Comparison of ENCODE assay signal across 8 cellular contexts in the genomic region with DNA sequence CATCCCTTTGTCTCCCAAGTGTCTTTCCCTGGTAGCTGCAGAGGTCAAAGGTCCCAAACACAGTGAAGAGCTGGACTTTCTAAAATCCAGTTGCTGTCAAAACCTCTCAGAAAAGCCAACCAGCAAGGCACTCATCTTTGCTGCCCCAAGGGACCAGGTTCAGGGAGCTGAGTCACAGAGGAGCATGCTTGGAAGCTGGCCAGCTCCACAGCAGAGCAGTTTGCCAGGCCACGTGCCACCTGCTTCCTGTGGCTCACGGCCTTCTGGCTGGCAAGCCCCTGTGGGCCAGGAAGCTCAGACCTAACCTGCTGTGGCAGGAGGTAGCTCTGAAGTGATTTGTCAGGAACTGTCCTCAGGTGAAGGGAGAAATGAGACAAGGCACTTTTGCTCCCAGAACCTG. TPM values are rescaled to one million over a fixed set of nuclear protein-coding genes. Genes with fewer than 3 reads are reported as not detected.
DNase-seq lines count a peak whose midpoint lies in the region; ATAC-seq, FAIRE-seq and TF ChIP-seq lines count a peak whose summit lies in the region.

No MANE protein-coding gene starts in this region.

- CTCF ChIA-PET in HepG2 (lab: Yijun Ruan, JAX; ENCODE audit: low intra/inter-chr PET ratio, low total read pairs), result interaction anchor here (3.9 kb wide), 1 partner anchor 52 kb away, joined by 45 read pairs; no protein-coding TSS in a partner anchor
- CTCF ChIA-PET in Panc1 (lab: Charles Lee), result interaction anchor here (2.8 kb wide), 1 partner anchor 52 kb away, joined by 17 read pairs; no protein-coding TSS in a partner anchor

- TF ChIP-seq RAD21 in liver (IDR thresholded peaks at IDR 0.05) (peak; percentile 10 to 13), HepG2 (CRISPR knock-in tag; IDR thresholded peaks at IDR 0.05) (no peak)

- TF ChIP-seq EP300 in HepG2 (IDR thresholded peaks at IDR 0.05; ENCODE audit: low read depth in 2 of 2, low read length in 2 of 2), result no peak
- TF ChIP-seq EP300 in HepG2 (CRISPR knock-in tag; IDR thresholded peaks at IDR 0.05; ENCODE audit: borderline replicate concordance), result no peak

- in situ Hi-C loops in HepG2 (cut with HindIII; ENCODE audit: extremely low pct_ligation_motif_present, low pct_unique_long_range_greater_than_20kb), result loop anchor here (5.0 to 10.0 kb wide), 2 partner anchors 51 to 239 kb away; no protein-coding TSS in a partner anchor
- in situ Hi-C loops in Panc1 (cut with HindIII; ENCODE audit: low pct_unique_long_range_greater_than_20kb, low sequenced_read_pairs), result no loop called here

- H3K27me3 ChIP-seq in liver (ENCODE audit: control insufficient read depth in 4 of 4, insufficient read depth in 4 of 4, low read length in 3 of 4), result no peaks in the 10 kb centered on the region
- H3K27me3 ChIP-seq in HepG2 (ENCODE audit: control insufficient read depth in 1 of 2, insufficient read depth in 2 of 2, low read length in 2 of 2), result no peaks in the 10 kb centered on the region; a peak in 1 of 5 replicates
- H3K27me3 ChIP-seq in Panc1 (ENCODE audit: control insufficient read depth, insufficient read depth, low read length), result no peaks in the 10 kb centered on the region

- H4K20me1 ChIP-seq in HepG2 (ENCODE audit: insufficient read depth, low read length), result no peaks in the 10 kb centered on the region; the same call in 1 of the 2 replicates

- intact Hi-C loops in HepG2 (cut with micrococcal nuclease; ENCODE audit: unreplicated experiment) (no loop called here), Panc1 (cut with micrococcal nuclease; ENCODE audit: unreplicated experiment) (no loop called here), cardiac septum (cut with DNase I) (loop anchor here (2.0 kb wide), 1 partner anchor 527 kb away; a partner anchor contains a TSS)

- H3K36me3 ChIP-seq in liver (ENCODE audit: control insufficient read depth in 4 of 4, insufficient read depth in 3 of 4, low read depth in 1 of 4, low read length in 3 of 4), result peaks cover 0 to 36% (median 27%) of the 10 kb centered on the region in 4 donors
- H3K36me3 ChIP-seq in HepG2 (replicated peaks in 1 of 2; ENCODE audit: control insufficient read depth in 1 of 2, insufficient read depth in 2 of 2, low read length in 2 of 2), result peaks cover 20 to 55% of the 10 kb centered on the region in 2 experiments
- H3K36me3 ChIP-seq in Panc1 (ENCODE audit: control insufficient read depth, insufficient read depth, low read length), result peaks cover 30% of the 10 kb centered on the region

- H3K27ac ChIP-seq in liver (ENCODE audit: low read depth in 1 of 2, low read length in 2 of 2) (peak overlapping the region; percentile 22 to 50), HepG2 (ENCODE audit: extremely low read length, insufficient read depth, low read length) (no peak overlapping the region), Panc1 (ENCODE audit: low read length) (peak overlapping the region; percentile 39; the same call in 1 of the 2 replicates)

- H3K9me3 ChIP-seq in liver (ENCODE audit: control insufficient read depth in 4 of 4, low read length in 3 of 4) (no peaks in the 10 kb centered on the region), HepG2 (ENCODE audit: low read length) (no peaks in the 10 kb centered on the region), Panc1 (ENCODE audit: control insufficient read depth, insufficient read depth, low read depth, low read length) (no peaks in the 10 kb centered on the region)

- no peak overlapping the region for H3K9ac ChIP-seq in liver (ENCODE audit: low read depth in 1 of 2, low read length in 2 of 2)
- no peak overlapping the region for H3K9ac ChIP-seq in HepG2 (ENCODE audit: insufficient read depth, low read depth, low read length)

- no TSS peak for BruUV-seq in HepG2 (replicated peaks; lab: Mats Ljungman, UMichigan)
- BruUV-seq in Panc1 (replicated peaks; lab: Mats Ljungman, UMichigan), result no TSS peak

- H3K4me1 ChIP-seq in liver (ENCODE audit: control insufficient read depth in 4 of 4, insufficient read depth in 4 of 4, low read length in 3 of 4), result peaks cover 2 to 29% (median 20%) of the 10 kb centered on the region in 4 donors
- peaks cover 7% of the 10 kb centered on the region for H3K4me1 ChIP-seq in HepG2 (ENCODE audit: insufficient read depth, low read length)
- peaks cover 19% of the 10 kb centered on the region for H3K4me1 ChIP-seq in Panc1 (ENCODE audit: control insufficient read depth, insufficient read depth, low read length)

- no peak overlapping the region for H2AFZ ChIP-seq in HepG2 (ENCODE audit: low read length)

- 5% methylated on average over 2 of the region's 2 CpGs for WGBS in liver
- 92% methylated on average over 2 of the region's 2 CpGs for WGBS in HepG2 (ENCODE audit: low lambda C conversion rate)

- ATAC-seq in HepG2, result no peak
- ATAC-seq in Panc1, result no peak
- no peak for ATAC-seq in HG02885 (IDR thresholded peaks at IDR 0.05; ENCODE audit: poor library complexity, unreplicated experiment)
- no peak for ATAC-seq in GM21529 (IDR thresholded peaks at IDR 0.05; ENCODE audit: unreplicated experiment)

- TF ChIP-seq POLR2A in HepG2 (IDR thresholded peaks at IDR 0.05; ENCODE audit: insufficient read depth in 1 of 2, low read depth in 2 of 2, low read length in 2 of 2), result no peak

- no peak for FAIRE-seq in HepG2 (lab: Jason Lieb, UNC)

- no peak for DNase-seq in HepG2 (ENCODE audit: low spot score)
- DNase-seq in Panc1 (ENCODE audit: low read depth, low spot score), result peak; percentile 66
- DNase-seq in activated naive CD4-positive, alpha-beta T cell treated with anti-CD3 and anti-CD28 coated beads, Interleukin-2, amount 50 U/mL, for 16 hours, result peak; percentile 65
- DNase-seq in cardiac septum (ENCODE audit: low spot score), result peak; percentile 85
- DNase-seq in stimulated activated CD4-positive, alpha-beta T cell treated with anti-CD3 and anti-CD28 coated beads, Interleukin-2, amount 100 ng/mL, for 24 hours, result peak; percentile 61

- H3K4me3 ChIP-seq in liver (ENCODE audit: low read depth in 1 of 3, low read length in 3 of 3), result no peak overlapping the region
- no peak overlapping the region for H3K4me3 ChIP-seq in HepG2 (replicated peaks in 1 of 3; ENCODE audit: insufficient read depth in 1 of 3, low read depth in 2 of 3, low read length in 3 of 3)
- no peak overlapping the region for H3K4me3 ChIP-seq in Panc1 (ENCODE audit: low read depth in 2 of 2, low read length in 2 of 2)

- TF ChIP-seq CTCF in liver (IDR thresholded peaks at IDR 0.05; ENCODE audit: low read depth, low read length, missing input control), result no peak
- no peak for TF ChIP-seq CTCF in HepG2 (CRISPR knock-in tag; IDR thresholded peaks at IDR 0.05)
- no peak for TF ChIP-seq CTCF in Panc1 (IDR thresholded peaks at IDR 0.05)

- H3K79me2 ChIP-seq in HepG2 (ENCODE audit: insufficient read depth, low read length), result peaks cover 18% of the 10 kb centered on the region

- no peak overlapping the region for H3K4me2 ChIP-seq in HepG2 (ENCODE audit: low read depth, low read length)

- POLR2A ChIA-PET in HepG2 (lab: Yijun Ruan, JAX) (interaction anchor here (0.5 kb wide), 1 partner anchor 192 kb away, joined by 3 read pairs; no protein-coding TSS in a partner anchor), Panc1 (lab: Charles Lee) (no interaction called here)

RNA-seq across cellular contexts. Expression of a gene that starts 3.6 kb away (rescaled TPM):
- 10 to 100 TPM; 42.3 to 75.6 TPM for total RNA-seq in liver
- 10 to 100 TPM; 52.0 to 85.9 TPM for polyA plus RNA-seq in liver
- total RNA-seq in HepG2 (2016; rRNA removed; fragmentation: Illumina TruSeq; extraction: Trizol), result 107 and 131 TPM in 2 replicates
- total RNA-seq in HepG2 (2016; cell fraction: cytosol; rRNA removed; fragmentation: Illumina TruSeq; extraction: Trizol; ENCODE audit: low read depth), result 132 and 143 TPM in 2 replicates
- 110 and 134 TPM in 2 replicates for total RNA-seq in HepG2 (2016; cell fraction: insoluble cytoplasmic fraction; rRNA removed; fragmentation: Illumina TruSeq; extraction: Trizol)
- total RNA-seq in HepG2 (2016; cell fraction: membrane; rRNA removed; fragmentation: Illumina TruSeq; extraction: Trizol), result 177 and 190 TPM in 2 replicates
- total RNA-seq in HepG2 (2016; cell fraction: nucleus; rRNA removed; fragmentation: Illumina TruSeq; extraction: Trizol), result 57.1 and 61.7 TPM in 2 replicates
- 85.9 and 94.4 TPM in 2 replicates for polyA plus RNA-seq in HepG2 (2011; rRNA removed)
- 52.6 and 73.1 TPM in 2 replicates for polyA plus RNA-seq in HepG2 (2011; cell fraction: cytosol; rRNA removed)
- polyA plus RNA-seq in HepG2 (2011; cell fraction: nucleus; rRNA removed), result 109 and 121 TPM in 2 replicates
- polyA plus RNA-seq in HepG2 (2012), result 68.8 and 75.6 TPM in 2 replicates
- polyA plus RNA-seq in HepG2 (2016; cell fraction: cytosol; fragmentation: Illumina TruSeq; extraction: Trizol; ENCODE audit: low read depth), result 179 and 208 TPM in 2 replicates
- polyA plus RNA-seq in HepG2 (2016; cell fraction: insoluble cytoplasmic fraction; fragmentation: Illumina TruSeq; extraction: Trizol; ENCODE audit: low read depth), result 160 and 163 TPM in 2 replicates
- 188 and 198 TPM in 2 replicates for polyA plus RNA-seq in HepG2 (2016; cell fraction: membrane; fragmentation: Illumina TruSeq; extraction: Trizol; ENCODE audit: low read depth)
- polyA plus RNA-seq in HepG2 (2016; cell fraction: nucleus; fragmentation: Illumina TruSeq; extraction: Trizol; ENCODE audit: insufficient read depth, low read depth), result 121 and 125 TPM in 2 replicates
- polyA minus RNA-seq in HepG2 (2011; rRNA and poly(A)+ RNA removed; ENCODE audit: low replicate concordance), result 27.0 and 56.6 TPM in 2 replicates
- 22.4 and 23.6 TPM in 2 replicates for polyA minus RNA-seq in HepG2 (2011; cell fraction: cytosol; rRNA and poly(A)+ RNA removed)
- polyA minus RNA-seq in HepG2 (2011; cell fraction: nucleus; rRNA and poly(A)+ RNA removed), result 41.3 and 43.5 TPM in 2 replicates
- total RNA-seq in Panc1 (2021; ENCODE audit: unreplicated experiment), result 66.1 TPM
- polyA plus RNA-seq in Panc1 (2012; ENCODE audit: insufficient read length), result 42.5 TPM
- 432 TPM for total RNA-seq in cardiac septum

RNA-seq across cellular contexts. Expression of a gene that starts 5.0 kb away (rescaled TPM):
- total RNA-seq in liver (10 to 100 TPM; 36.6 to 37.1 TPM), HepG2 (2016; rRNA removed; fragmentation: Illumina TruSeq; extraction: Trizol) (60.7 and 69.9 TPM in 2 replicates), Panc1 (2021; ENCODE audit: unreplicated experiment) (55.9 TPM), cardiac septum (29.2 TPM)
- polyA plus RNA-seq in liver (10 to 100 TPM in 1 of 2 donors, 1 to 10 TPM in 1; 5.9 to 10.5 TPM), HepG2 (2011; rRNA removed) (15.3 and 16.1 TPM in 2 replicates)
- 21.9 and 27.2 TPM in 2 replicates for total RNA-seq in HepG2 (2016; cell fraction: cytosol; rRNA removed; fragmentation: Illumina TruSeq; extraction: Trizol; ENCODE audit: low read depth)
- total RNA-seq in HepG2 (2016; cell fraction: insoluble cytoplasmic fraction; rRNA removed; fragmentation: Illumina TruSeq; extraction: Trizol), result 55.9 and 75.2 TPM in 2 replicates
- total RNA-seq in HepG2 (2016; cell fraction: membrane; rRNA removed; fragmentation: Illumina TruSeq; extraction: Trizol), result 19.7 and 22.5 TPM in 2 replicates
- total RNA-seq in HepG2 (2016; cell fraction: nucleus; rRNA removed; fragmentation: Illumina TruSeq; extraction: Trizol), result 77.0 and 82.1 TPM in 2 replicates
- 8.3 and 9.4 TPM in 2 replicates for polyA plus RNA-seq in HepG2 (2011; cell fraction: cytosol; rRNA removed)
- polyA plus RNA-seq in HepG2 (2011; cell fraction: nucleus; rRNA removed), result 27.3 and 39.2 TPM in 2 replicates
- polyA plus RNA-seq in HepG2 (2012), result 26.6 and 31.2 TPM in 2 replicates
- polyA plus RNA-seq in HepG2 (2016; cell fraction: cytosol; fragmentation: Illumina TruSeq; extraction: Trizol; ENCODE audit: low read depth), result 2.3 and 2.5 TPM in 2 replicates
- 35.5 and 40.7 TPM in 2 replicates for polyA plus RNA-seq in HepG2 (2016; cell fraction: insoluble cytoplasmic fraction; fragmentation: Illumina TruSeq; extraction: Trizol; ENCODE audit: low read depth)
- 5.1 and 6.5 TPM in 2 replicates for polyA plus RNA-seq in HepG2 (2016; cell fraction: membrane; fragmentation: Illumina TruSeq; extraction: Trizol; ENCODE audit: low read depth)
- 53.6 and 61.3 TPM in 2 replicates for polyA plus RNA-seq in HepG2 (2016; cell fraction: nucleus; fragmentation: Illumina TruSeq; extraction: Trizol; ENCODE audit: insufficient read depth, low read depth)
- polyA minus RNA-seq in HepG2 (2011; rRNA and poly(A)+ RNA removed; ENCODE audit: low replicate concordance), result 27.4 and 45.1 TPM in 2 replicates
- 11.9 and 15.4 TPM in 2 replicates for polyA minus RNA-seq in HepG2 (2011; cell fraction: cytosol; rRNA and poly(A)+ RNA removed)
- 155 and 179 TPM in 2 replicates for polyA minus RNA-seq in HepG2 (2011; cell fraction: nucleus; rRNA and poly(A)+ RNA removed)
- 48.9 TPM for polyA plus RNA-seq in Panc1 (2012; ENCODE audit: insufficient read length)

RNA-seq across cellular contexts. Expression of a gene that starts 31.9 kb away (rescaled TPM):
- total RNA-seq in liver (1 to 10 TPM in 1 of 2 donors, under 1 TPM in 1; 0.25 to 2.6 TPM), HepG2 (2016; rRNA removed; fragmentation: Illumina TruSeq; extraction: Trizol) (not detected in 2 replicates), Panc1 (2021; ENCODE audit: unreplicated experiment) (not detected), cardiac septum (3.4 TPM)
- polyA plus RNA-seq in liver (under 1 TPM; 0.14 to 0.51 TPM), HepG2 (2011; rRNA removed) (not detected in 2 replicates)
- total RNA-seq in HepG2 (2016; cell fraction: cytosol; rRNA removed; fragmentation: Illumina TruSeq; extraction: Trizol; ENCODE audit: low read depth), result not detected in 2 replicates
- not detected in 2 replicates for total RNA-seq in HepG2 (2016; cell fraction: insoluble cytoplasmic fraction; rRNA removed; fragmentation: Illumina TruSeq; extraction: Trizol)
- not detected in 2 replicates for total RNA-seq in HepG2 (2016; cell fraction: membrane; rRNA removed; fragmentation: Illumina TruSeq; extraction: Trizol)
- not detected in 2 replicates for total RNA-seq in HepG2 (2016; cell fraction: nucleus; rRNA removed; fragmentation: Illumina TruSeq; extraction: Trizol)
- not detected in 2 replicates for polyA plus RNA-seq in HepG2 (2011; cell fraction: cytosol; rRNA removed)
- not detected in 2 replicates for polyA plus RNA-seq in HepG2 (2011; cell fraction: nucleus; rRNA removed)
- not detected in 2 replicates for polyA plus RNA-seq in HepG2 (2012)
- polyA plus RNA-seq in HepG2 (2016; cell fraction: cytosol; fragmentation: Illumina TruSeq; extraction: Trizol; ENCODE audit: low read depth), result not detected in 2 replicates
- polyA plus RNA-seq in HepG2 (2016; cell fraction: insoluble cytoplasmic fraction; fragmentation: Illumina TruSeq; extraction: Trizol; ENCODE audit: low read depth), result not detected in 2 replicates
- not detected in 2 replicates for polyA plus RNA-seq in HepG2 (2016; cell fraction: membrane; fragmentation: Illumina TruSeq; extraction: Trizol; ENCODE audit: low read depth)
- not detected in 2 replicates for polyA plus RNA-seq in HepG2 (2016; cell fraction: nucleus; fragmentation: Illumina TruSeq; extraction: Trizol; ENCODE audit: insufficient read depth, low read depth)
- not detected in 2 replicates for polyA minus RNA-seq in HepG2 (2011; rRNA and poly(A)+ RNA removed; ENCODE audit: low replicate concordance)
- not detected in 2 replicates for polyA minus RNA-seq in HepG2 (2011; cell fraction: cytosol; rRNA and poly(A)+ RNA removed)
- not detected in 2 replicates for polyA minus RNA-seq in HepG2 (2011; cell fraction: nucleus; rRNA and poly(A)+ RNA removed)
- not detected for polyA plus RNA-seq in Panc1 (2012; ENCODE audit: insufficient read length)

RNA-seq across cellular contexts. Expression of a gene that starts 50.9 kb away (rescaled TPM):
- total RNA-seq in liver (10 to 100 TPM in 1 of 2 donors, 1 to 10 TPM in 1; 3.6 to 20.9 TPM), HepG2 (2016; rRNA removed; fragmentation: Illumina TruSeq; extraction: Trizol) (1.1 and 3.0 TPM in 2 replicates), Panc1 (2021; ENCODE audit: unreplicated experiment) (10.1 TPM), cardiac septum (3.8 TPM)
- polyA plus RNA-seq in liver (1 to 10 TPM; 4.1 to 9.0 TPM), HepG2 (2011; rRNA removed) (0.99 and 1.2 TPM in 2 replicates)
- total RNA-seq in HepG2 (2016; cell fraction: cytosol; rRNA removed; fragmentation: Illumina TruSeq; extraction: Trizol; ENCODE audit: low read depth), result 0.35 and 0.71 TPM in 2 replicates
- total RNA-seq in HepG2 (2016; cell fraction: insoluble cytoplasmic fraction; rRNA removed; fragmentation: Illumina TruSeq; extraction: Trizol), result 1.1 and 2.7 TPM in 2 replicates
- total RNA-seq in HepG2 (2016; cell fraction: membrane; rRNA removed; fragmentation: Illumina TruSeq; extraction: Trizol), result 0.96 and 1.4 TPM in 2 replicates
- total RNA-seq in HepG2 (2016; cell fraction: nucleus; rRNA removed; fragmentation: Illumina TruSeq; extraction: Trizol), result 4.3 and 5.0 TPM in 2 replicates
- 1.1 and 1.4 TPM in 2 replicates for polyA plus RNA-seq in HepG2 (2011; cell fraction: cytosol; rRNA removed)
- polyA plus RNA-seq in HepG2 (2011; cell fraction: nucleus; rRNA removed), result 2.7 and 3.4 TPM in 2 replicates
- polyA plus RNA-seq in HepG2 (2012), result 2.5 and 2.6 TPM in 2 replicates
- polyA plus RNA-seq in HepG2 (2016; cell fraction: cytosol; fragmentation: Illumina TruSeq; extraction: Trizol; ENCODE audit: low read depth), result 0.19 and 0.40 TPM in 2 replicates
- 0.85 and 1.5 TPM in 2 replicates for polyA plus RNA-seq in HepG2 (2016; cell fraction: insoluble cytoplasmic fraction; fragmentation: Illumina TruSeq; extraction: Trizol; ENCODE audit: low read depth)
- 0.32 and 0.69 TPM in 2 replicates for polyA plus RNA-seq in HepG2 (2016; cell fraction: membrane; fragmentation: Illumina TruSeq; extraction: Trizol; ENCODE audit: low read depth)
- polyA plus RNA-seq in HepG2 (2016; cell fraction: nucleus; fragmentation: Illumina TruSeq; extraction: Trizol; ENCODE audit: insufficient read depth, low read depth), result 3.1 TPM in 2 replicates
- polyA minus RNA-seq in HepG2 (2011; rRNA and poly(A)+ RNA removed; ENCODE audit: low replicate concordance), result 4.5 and 6.7 TPM in 2 replicates
- polyA minus RNA-seq in HepG2 (2011; cell fraction: cytosol; rRNA and poly(A)+ RNA removed), result 2.0 and 2.5 TPM in 2 replicates
- polyA minus RNA-seq in HepG2 (2011; cell fraction: nucleus; rRNA and poly(A)+ RNA removed), result 3.1 and 4.8 TPM in 2 replicates
- polyA plus RNA-seq in Panc1 (2012; ENCODE audit: insufficient read length), result 13.3 TPM
